Comparison of ENCODE assay signal across 8 cellular contexts in genomic region chr10:11551915-11552602, GRCh38. TPM values are rescaled to one million over a fixed set of nuclear protein-coding genes. Genes with fewer than 3 reads are reported as not detected.
DNase-seq lines count a peak whose midpoint lies in the region; ATAC-seq lines count a peak whose summit lies in the region.

No MANE protein-coding gene starts in this region.

- no peaks in the 10 kb centered on the region for H3K36me3 ChIP-seq in rectal smooth muscle tissue (ENCODE audit: control insufficient read depth, insufficient read depth, low read length)

- no peak overlapping the region for H3K9ac ChIP-seq in rectal smooth muscle tissue (ENCODE audit: low read length)

- H3K27ac ChIP-seq in rectal smooth muscle tissue (ENCODE audit: low read depth, low read length): peak overlapping the region; percentile 56

- peaks cover 4% of the 10 kb centered on the region for H3K4me1 ChIP-seq in rectal smooth muscle tissue (ENCODE audit: control insufficient read depth, insufficient read depth, low read length)

- DNase-seq in MV-4-11 (lab: John Stamatoyannopoulos, UW): peak; percentile 90
- DNase-seq in dermis blood vessel endothelial cell: peak; percentile 89
- DNase-seq in SHP77 treated with DMSO at 0.1 percent for 48 hours (lab: John Stamatoyannopoulos, UW): no peak

- H3K4me3 ChIP-seq in rectal smooth muscle tissue (ENCODE audit: low read length): no peak overlapping the region

- ATAC-seq in GM18858 (IDR thresholded peaks at IDR 0.05; ENCODE audit: unreplicated experiment): peak; percentile 27
- ATAC-seq in GM19397 (IDR thresholded peaks at IDR 0.05; ENCODE audit: unreplicated experiment): no peak
- no peak for ATAC-seq in GM19395 (IDR thresholded peaks at IDR 0.05; ENCODE audit: unreplicated experiment)
- no peak for ATAC-seq in GM19455 (IDR thresholded peaks at IDR 0.05; ENCODE audit: unreplicated experiment)

- H3K27me3 ChIP-seq in rectal smooth muscle tissue (ENCODE audit: control insufficient read depth, insufficient read depth, low read length): no peaks in the 10 kb centered on the region

RNA-seq across cellular contexts. Expression of gene USP6NL, which starts 59.4 kb away (rescaled TPM):
- 17.9 and 27.1 TPM in 2 replicates for total RNA-seq in dermis blood vessel endothelial cell
